ENCODE assay signal across 22 cellular contexts in the genomic region with DNA sequence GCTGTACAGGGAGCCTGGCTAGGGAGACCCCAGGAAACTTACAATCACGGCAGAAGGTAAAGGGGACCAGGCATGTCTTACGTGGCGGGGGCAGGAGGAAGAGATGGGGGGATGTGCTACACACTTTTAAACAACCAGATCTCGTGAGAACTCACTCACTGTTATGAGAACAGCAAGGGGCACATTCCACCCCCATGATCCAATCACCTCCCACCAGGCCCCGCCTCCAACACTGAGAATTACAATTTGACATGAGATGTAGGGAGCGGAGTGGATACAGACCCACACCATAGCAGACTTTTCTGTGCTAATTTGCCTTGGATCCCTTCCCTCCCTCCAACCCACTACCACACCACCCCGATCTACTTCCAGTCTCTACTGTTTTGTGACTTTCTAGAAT.
DNase-seq lines count a peak whose midpoint lies in the region; ATAC-seq and TF ChIP-seq lines count a peak whose summit lies in the region.
"Had no signal": no experiment of that assay in that cellular context is flagged by ENCODE, and none has a peak within 500 bp of the region (broad histone marks: within the 10 kb centered on the region; RNA-seq: fewer than 3 reads in every experiment).

No MANE protein-coding gene starts in this region.

- H3K4me3 ChIP-seq in mesendoderm (ENCODE audit: low read length) (no peak overlapping the region), right lobe of liver (no peak overlapping the region), body of pancreas (no peak overlapping the region)
- H3K4me3 ChIP-seq: BLaER1, GM12878 had no signal

- H3K4me2 ChIP-seq in mesendoderm (ENCODE audit: low read length): no peak overlapping the region
- H3K4me2 ChIP-seq: BLaER1 had no signal

- no peak overlapping the region for H4K8ac ChIP-seq in mesendoderm (ENCODE audit: low read depth, low read length)

- no peaks in the 10 kb centered on the region for H3K79me2 ChIP-seq in mesendoderm (ENCODE audit: control insufficient read depth, insufficient read depth, low read length)

- no peak overlapping the region for H3K23ac ChIP-seq in mesendoderm (ENCODE audit: low read length)

- no peak overlapping the region for H2AK5ac ChIP-seq in mesendoderm (ENCODE audit: low read length)

- H3K4me1 ChIP-seq in mesendoderm (ENCODE audit: control insufficient read depth, low read depth, low read length) (no peaks in the 10 kb centered on the region), right lobe of liver (no peaks in the 10 kb centered on the region), body of pancreas (no peaks in the 10 kb centered on the region)
- H3K4me1 ChIP-seq: BE2C, BLaER1 had no signal

- H3K36me3 ChIP-seq in mesendoderm (ENCODE audit: control insufficient read depth, insufficient read depth, low read length) (no peaks in the 10 kb centered on the region), right lobe of liver (no peaks in the 10 kb centered on the region), body of pancreas (replicated peaks in 1 of 2; ENCODE audit: insufficient read depth in 1 of 2, low read depth in 2 of 2) (no peaks in the 10 kb centered on the region)
- H3K36me3 ChIP-seq: BE2C, BLaER1 had no signal

- no peak for ATAC-seq in HG03521 (IDR thresholded peaks at IDR 0.05; ENCODE audit: unreplicated experiment)
- ATAC-seq in right lobe of liver: no peak
- ATAC-seq in body of pancreas: no peak
- ATAC-seq: GM12878 had no signal

- intact Hi-C loops in head of caudate nucleus (cut with DNase I) (no loop called here), right lobe of liver (cut with DNase I) (no loop called here), body of pancreas (cut with DNase I) (no loop called here)

- WGBS in mesendoderm (ENCODE audit: extremely low coverage, insufficient coverage, low lambda C conversion rate): no CpG with 5 or more reads among the region's 7 CpGs
- WGBS in right lobe of liver (ENCODE audit: insufficient coverage, low coverage, low lambda C conversion rate, missing lambda C conversion rate): 70% methylated on average over 3 of the region's 7 CpGs
- 65 to 73% methylated on average over 7 of the region's 7 CpGs for WGBS in body of pancreas, 2 donors

- no peak for TF ChIP-seq POLR2A in right lobe of liver (IDR thresholded peaks at IDR 0.05)
- no peak for TF ChIP-seq POLR2A in body of pancreas (IDR thresholded peaks at IDR 0.05)

- no peak overlapping the region for H3K9ac ChIP-seq in mesendoderm (ENCODE audit: low read length)
- H3K9ac ChIP-seq: BLaER1 had no signal

- no peak overlapping the region for H2BK5ac ChIP-seq in mesendoderm (ENCODE audit: low read length)

- DNase-seq in head of caudate nucleus (peak in 34 of 42 donors; percentile 9 to 74 (median 36)), mesendoderm (peak; percentile 11), right lobe of liver (no peak), body of pancreas (no peak)
- DNase-seq: 8988T; ACHN; BE2C; C1 segment of cervical spinal cord; CD4-positive, alpha-beta memory T cell; CD4-positive, CD25-positive, alpha-beta regulatory T cell; CD8-positive, alpha-beta memory T cell; COR-L47; DMS 273 treated with DMSO at 0.1 percent for 48 hours; DMS153; DMS53; DMS79; DND-41; EL; GDM1 had no signal

- no peak overlapping the region for H3K56ac ChIP-seq in mesendoderm (ENCODE audit: low read length)

- H4K5ac ChIP-seq in mesendoderm (ENCODE audit: low read length): no peak overlapping the region

- no peak overlapping the region for H3K4ac ChIP-seq in mesendoderm (ENCODE audit: low read depth, low read length)

- H3K9me3 ChIP-seq in right lobe of liver: no peaks in the 10 kb centered on the region
- H3K9me3 ChIP-seq in body of pancreas: no peaks in the 10 kb centered on the region
- H3K9me3 ChIP-seq: BE2C had no signal

- H3K27me3 ChIP-seq in mesendoderm (ENCODE audit: insufficient read depth, low read length, poor library complexity): no peaks in the 10 kb centered on the region
- no peaks in the 10 kb centered on the region for H3K27me3 ChIP-seq in right lobe of liver
- H3K27me3 ChIP-seq in body of pancreas: no peaks in the 10 kb centered on the region
- H3K27me3 ChIP-seq: BE2C, BLaER1 had no signal

- no peaks in the 10 kb centered on the region for H3K79me1 ChIP-seq in mesendoderm (ENCODE audit: low read length)

- TF ChIP-seq CTCF in right lobe of liver (IDR thresholded peaks at IDR 0.05) (no peak), body of pancreas (IDR thresholded peaks at IDR 0.05) (no peak)

- H2BK120ac ChIP-seq in mesendoderm (ENCODE audit: low read depth, low read length): no peak overlapping the region

- H3K18ac ChIP-seq in mesendoderm (ENCODE audit: low read length): no peak overlapping the region

- H2BK15ac ChIP-seq in mesendoderm (replicated peaks; ENCODE audit: low read depth): no peak overlapping the region

- no peak overlapping the region for H3K27ac ChIP-seq in mesendoderm (ENCODE audit: low read depth, low read length)
- no peak overlapping the region for H3K27ac ChIP-seq in right lobe of liver
- H3K27ac ChIP-seq in body of pancreas: no peak overlapping the region
- H3K27ac ChIP-seq: BLaER1 had no signal

Comparison
In these comparisons a context has a peak if more than half of its experiments do, and no peak if none do; other contexts are left out.
1. DNase-seq: peak in head of caudate nucleus (34 of 42) and mesendoderm (single experiment); none in right lobe of liver (0 of 3) and body of pancreas (0 of 4).